Comparison of ENCODE assay signal across 1 cellular context in the genomic region with DNA sequence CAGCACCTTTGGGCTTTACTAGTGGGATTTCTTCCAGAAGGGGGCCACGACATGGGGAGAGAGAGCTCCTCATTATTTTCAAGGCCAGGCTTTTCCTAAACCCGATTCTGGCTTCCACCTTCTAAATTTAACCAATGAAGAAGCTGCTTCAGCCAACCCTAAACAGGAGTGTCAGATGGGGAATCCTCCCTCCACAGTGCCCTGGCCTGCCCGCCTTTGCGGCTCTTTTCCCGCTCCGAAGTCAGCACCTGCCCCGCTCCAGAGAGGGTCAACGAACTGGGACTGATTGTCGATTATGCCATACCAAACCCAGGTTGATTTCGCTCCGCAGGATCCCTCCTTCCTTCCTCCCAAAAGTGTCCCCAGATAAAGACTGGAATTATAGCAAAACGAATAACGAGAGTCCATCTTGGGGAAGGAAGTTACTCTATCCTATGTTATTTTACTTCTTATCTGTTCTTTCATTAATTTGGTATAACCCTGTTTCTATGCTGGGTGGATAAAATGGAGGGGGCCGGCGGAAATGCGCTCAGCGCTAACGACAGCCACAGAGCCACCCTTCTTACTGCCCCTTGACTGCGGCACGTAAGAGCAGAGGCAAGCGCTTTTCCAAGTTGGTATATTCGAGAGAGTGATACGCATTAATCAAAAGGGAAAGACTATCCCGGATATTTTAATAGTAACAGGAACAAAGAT.
TF ChIP-seq lines count a peak whose summit lies in the region.

No MANE protein-coding gene starts in this region.

TF ChIP-seq in K562, 482 proteins besides CTCF, POLR2A, EP300 and RAD21:
- TF ChIP-seq, protein P1, sequence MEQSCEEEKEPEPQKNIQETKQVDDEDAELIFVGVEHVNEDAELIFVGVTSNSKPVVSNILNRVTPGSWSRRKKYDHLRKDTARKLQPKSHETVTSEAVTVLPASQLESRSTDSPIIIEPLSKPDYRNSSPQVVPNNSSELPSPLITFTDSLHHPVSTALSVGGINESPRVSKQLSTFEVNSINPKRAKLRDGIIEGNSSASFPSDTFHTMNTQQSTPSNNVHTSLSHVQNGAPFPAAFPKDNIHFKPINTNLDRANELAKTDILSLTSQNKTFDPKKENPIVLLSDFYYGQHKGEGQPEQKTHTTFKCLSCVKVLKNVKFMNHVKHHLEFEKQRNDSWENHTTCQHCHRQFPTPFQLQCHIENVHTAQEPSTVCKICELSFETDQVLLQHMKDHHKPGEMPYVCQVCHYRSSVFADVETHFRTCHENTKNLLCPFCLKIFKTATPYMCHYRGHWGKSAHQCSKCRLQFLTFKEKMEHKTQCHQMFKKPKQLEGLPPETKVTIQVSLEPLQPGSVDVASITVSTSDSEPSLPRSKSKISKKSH (CRISPR knock-in tag; IDR thresholded peaks at IDR 0.05) = no peak
- TF ChIP-seq, protein P2, sequence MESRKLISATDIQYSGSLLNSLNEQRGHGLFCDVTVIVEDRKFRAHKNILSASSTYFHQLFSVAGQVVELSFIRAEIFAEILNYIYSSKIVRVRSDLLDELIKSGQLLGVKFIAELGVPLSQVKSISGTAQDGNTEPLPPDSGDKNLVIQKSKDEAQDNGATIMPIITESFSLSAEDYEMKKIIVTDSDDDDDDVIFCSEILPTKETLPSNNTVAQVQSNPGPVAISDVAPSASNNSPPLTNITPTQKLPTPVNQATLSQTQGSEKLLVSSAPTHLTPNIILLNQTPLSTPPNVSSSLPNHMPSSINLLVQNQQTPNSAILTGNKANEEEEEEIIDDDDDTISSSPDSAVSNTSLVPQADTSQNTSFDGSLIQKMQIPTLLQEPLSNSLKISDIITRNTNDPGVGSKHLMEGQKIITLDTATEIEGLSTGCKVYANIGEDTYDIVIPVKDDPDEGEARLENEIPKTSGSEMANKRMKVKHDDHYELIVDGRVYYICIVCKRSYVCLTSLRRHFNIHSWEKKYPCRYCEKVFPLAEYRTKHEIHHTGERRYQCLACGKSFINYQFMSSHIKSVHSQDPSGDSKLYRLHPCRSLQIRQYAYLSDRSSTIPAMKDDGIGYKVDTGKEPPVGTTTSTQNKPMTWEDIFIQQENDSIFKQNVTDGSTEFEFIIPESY (CRISPR knock-in tag; IDR thresholded peaks at IDR 0.05) = peak; percentile 43; the same call in 1 of the 2 replicates
- TF ChIP-seq RBM15 (IDR thresholded peaks at IDR 0.05; ENCODE audit: insufficient read depth, low read length) (no peak), BCOR (IDR thresholded peaks at IDR 0.05) (no peak), ZNF668 (CRISPR knock-in tag; IDR thresholded peaks at IDR 0.05) (no peak), FOSL1 (tag; conservative IDR thresholded peaks at IDR 0.05) (no peak), NFIC (IDR thresholded peaks at IDR 0.05) (no peak)
- TF ChIP-seq, protein P3, sequence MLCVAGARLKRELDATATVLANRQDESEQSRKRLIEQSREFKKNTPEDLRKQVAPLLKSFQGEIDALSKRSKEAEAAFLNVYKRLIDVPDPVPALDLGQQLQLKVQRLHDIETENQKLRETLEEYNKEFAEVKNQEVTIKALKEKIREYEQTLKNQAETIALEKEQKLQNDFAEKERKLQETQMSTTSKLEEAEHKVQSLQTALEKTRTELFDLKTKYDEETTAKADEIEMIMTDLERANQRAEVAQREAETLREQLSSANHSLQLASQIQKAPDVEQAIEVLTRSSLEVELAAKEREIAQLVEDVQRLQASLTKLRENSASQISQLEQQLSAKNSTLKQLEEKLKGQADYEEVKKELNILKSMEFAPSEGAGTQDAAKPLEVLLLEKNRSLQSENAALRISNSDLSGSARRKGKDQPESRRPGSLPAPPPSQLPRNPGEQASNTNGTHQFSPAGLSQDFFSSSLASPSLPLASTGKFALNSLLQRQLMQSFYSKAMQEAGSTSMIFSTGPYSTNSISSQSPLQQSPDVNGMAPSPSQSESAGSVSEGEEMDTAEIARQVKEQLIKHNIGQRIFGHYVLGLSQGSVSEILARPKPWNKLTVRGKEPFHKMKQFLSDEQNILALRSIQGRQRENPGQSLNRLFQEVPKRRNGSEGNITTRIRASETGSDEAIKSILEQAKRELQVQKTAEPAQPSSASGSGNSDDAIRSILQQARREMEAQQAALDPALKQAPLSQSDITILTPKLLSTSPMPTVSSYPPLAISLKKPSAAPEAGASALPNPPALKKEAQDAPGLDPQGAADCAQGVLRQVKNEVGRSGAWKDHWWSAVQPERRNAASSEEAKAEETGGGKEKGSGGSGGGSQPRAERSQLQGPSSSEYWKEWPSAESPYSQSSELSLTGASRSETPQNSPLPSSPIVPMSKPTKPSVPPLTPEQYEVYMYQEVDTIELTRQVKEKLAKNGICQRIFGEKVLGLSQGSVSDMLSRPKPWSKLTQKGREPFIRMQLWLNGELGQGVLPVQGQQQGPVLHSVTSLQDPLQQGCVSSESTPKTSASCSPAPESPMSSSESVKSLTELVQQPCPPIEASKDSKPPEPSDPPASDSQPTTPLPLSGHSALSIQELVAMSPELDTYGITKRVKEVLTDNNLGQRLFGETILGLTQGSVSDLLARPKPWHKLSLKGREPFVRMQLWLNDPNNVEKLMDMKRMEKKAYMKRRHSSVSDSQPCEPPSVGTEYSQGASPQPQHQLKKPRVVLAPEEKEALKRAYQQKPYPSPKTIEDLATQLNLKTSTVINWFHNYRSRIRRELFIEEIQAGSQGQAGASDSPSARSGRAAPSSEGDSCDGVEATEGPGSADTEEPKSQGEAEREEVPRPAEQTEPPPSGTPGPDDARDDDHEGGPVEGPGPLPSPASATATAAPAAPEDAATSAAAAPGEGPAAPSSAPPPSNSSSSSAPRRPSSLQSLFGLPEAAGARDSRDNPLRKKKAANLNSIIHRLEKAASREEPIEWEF (CRISPR knock-in tag; IDR thresholded peaks at IDR 0.05) = no peak
